24 cellular contexts compared by ENCODE assay signal in the genomic region with DNA sequence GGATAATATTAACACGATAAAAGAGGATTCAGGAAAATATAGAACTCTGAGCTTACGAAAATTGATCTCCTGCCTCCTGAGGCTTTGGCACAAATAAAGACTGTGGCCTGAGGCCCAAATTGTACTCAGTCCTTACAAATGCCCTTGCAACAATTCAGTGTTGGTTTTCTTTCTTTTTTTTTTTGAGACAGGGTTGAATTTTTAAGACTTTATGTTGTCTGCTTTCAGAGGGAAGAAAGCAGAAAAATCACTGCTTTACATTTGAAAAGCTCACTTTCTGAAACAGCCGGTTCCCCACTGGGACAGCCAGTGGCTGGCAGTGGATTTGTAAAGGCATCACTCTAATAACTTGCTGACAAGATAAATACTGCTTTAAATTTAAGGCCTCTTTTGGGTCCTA.
"Had no signal": no experiment of that assay in that cellular context is flagged by ENCODE, and none has a peak within 500 bp of the region (broad histone marks: within the 10 kb centered on the region; RNA-seq: fewer than 3 reads in every experiment).

No MANE protein-coding gene starts in this region.

- H3K27me3 Mint-ChIP-seq: activated B cell treated with CpG ODN at 0.5 μM for 24 hours; activated CD4-positive, alpha-beta memory T cell treated with anti-CD3 and anti-CD28 coated beads, Interleukin-2, amount 10 ng/mL, durations not matched to agents 7 days and 5 days; activated CD8-positive, alpha-beta memory T cell treated with anti-CD3 and anti-CD28 coated beads, Interleukin-2, amount 10 ng/mL, durations not matched to agents 7 days and 5 days; activated T-helper 17 cell treated with anti-CD3 and anti-CD28 coated beads, Interleukin-2, amount 50 U/mL, for 72 hours; progenitor cell of endocrine pancreas had no signal

- ATAC-seq: activated CD8-positive, alpha-beta memory T cell treated with anti-CD3 and anti-CD28 coated beads, Interleukin-2, amount 10 ng/mL, durations not matched to agents 7 days and 5 days; activated T-helper 17 cell treated with anti-CD3 and anti-CD28 coated beads, Interleukin-2, amount 50 U/mL, for 72 hours; body of pancreas; gastroesophageal sphincter; heart left ventricle; left cardiac atrium; naive thymus-derived CD8-positive, alpha-beta T cell; stimulated activated naive CD8-positive, alpha-beta T cell treated with anti-CD3 and anti-CD28 coated beads, Interleukin-15, Interleukin-2, amounts not matched to agents 100 U/mL and 50 U/mL, for 24 hours; T-cell had no signal

- H3K9me3 Mint-ChIP-seq: activated B cell treated with CpG ODN at 0.5 μM for 24 hours; activated CD4-positive, alpha-beta memory T cell treated with anti-CD3 and anti-CD28 coated beads, Interleukin-2, amount 10 ng/mL, durations not matched to agents 7 days and 5 days; activated naive CD8-positive, alpha-beta T cell treated with anti-CD3 and anti-CD28 coated beads, Interleukin-2, amount 10 ng/mL, durations not matched to agents 7 days and 5 days; activated T-helper 17 cell treated with anti-CD3 and anti-CD28 coated beads, Interleukin-2, amount 50 U/mL, for 72 hours; naive thymus-derived CD8-positive, alpha-beta T cell; T-cell had no signal

- H3K27ac Mint-ChIP-seq: activated B cell treated with CpG ODN at 0.5 μM for 24 hours; activated CD4-positive, alpha-beta memory T cell treated with anti-CD3 and anti-CD28 coated beads, Interleukin-2, amount 10 ng/mL, durations not matched to agents 7 days and 5 days; activated CD8-positive, alpha-beta memory T cell treated with anti-CD3 and anti-CD28 coated beads, Interleukin-2, amount 10 ng/mL, durations not matched to agents 7 days and 5 days; activated naive CD8-positive, alpha-beta T cell treated with anti-CD3 and anti-CD28 coated beads, Interleukin-2, amount 10 ng/mL, durations not matched to agents 7 days and 5 days; activated T-helper 17 cell treated with anti-CD3 and anti-CD28 coated beads, Interleukin-2, amount 50 U/mL, for 72 hours; naive thymus-derived CD8-positive, alpha-beta T cell; progenitor cell of endocrine pancreas; T-cell had no signal

- H3K36me3 Mint-ChIP-seq: activated CD8-positive, alpha-beta memory T cell treated with anti-CD3 and anti-CD28 coated beads, Interleukin-2, amount 10 ng/mL, durations not matched to agents 7 days and 5 days; activated naive CD8-positive, alpha-beta T cell treated with anti-CD3 and anti-CD28 coated beads, Interleukin-2, amount 10 ng/mL, durations not matched to agents 7 days and 5 days; naive thymus-derived CD8-positive, alpha-beta T cell; T-cell had no signal

- H3K36me3 ChIP-seq: esophagus muscularis mucosa, gastroesophageal sphincter, heart left ventricle, right atrium auricular region, tibial nerve, vagina had no signal

- H3K4me3 Mint-ChIP-seq: activated B cell treated with CpG ODN at 0.5 μM for 24 hours; activated CD4-positive, alpha-beta memory T cell treated with anti-CD3 and anti-CD28 coated beads, Interleukin-2, amount 10 ng/mL, durations not matched to agents 7 days and 5 days; activated CD8-positive, alpha-beta memory T cell treated with anti-CD3 and anti-CD28 coated beads, Interleukin-2, amount 10 ng/mL, durations not matched to agents 7 days and 5 days; activated naive CD8-positive, alpha-beta T cell treated with anti-CD3 and anti-CD28 coated beads, Interleukin-2, amount 10 ng/mL, durations not matched to agents 7 days and 5 days; activated T-helper 17 cell treated with anti-CD3 and anti-CD28 coated beads, Interleukin-2, amount 50 U/mL, for 72 hours; naive thymus-derived CD8-positive, alpha-beta T cell; T-cell had no signal

- H3K27me3 ChIP-seq: body of pancreas, esophagus muscularis mucosa, gastroesophageal sphincter, heart left ventricle, right atrium auricular region, tibial nerve, vagina had no signal

- H3K4me3 ChIP-seq: body of pancreas, esophagus muscularis mucosa, gastroesophageal sphincter, heart left ventricle, right atrium auricular region, tibial nerve, vagina had no signal

- H3K9me3 ChIP-seq: body of pancreas, esophagus muscularis mucosa, gastroesophageal sphincter, heart left ventricle, right atrium auricular region, tibial nerve, vagina had no signal

- H3K4me1 Mint-ChIP-seq: activated B cell treated with CpG ODN at 0.5 μM for 24 hours; activated CD4-positive, alpha-beta memory T cell treated with anti-CD3 and anti-CD28 coated beads, Interleukin-2, amount 10 ng/mL, durations not matched to agents 7 days and 5 days; activated CD8-positive, alpha-beta memory T cell treated with anti-CD3 and anti-CD28 coated beads, Interleukin-2, amount 10 ng/mL, durations not matched to agents 7 days and 5 days; activated naive CD8-positive, alpha-beta T cell treated with anti-CD3 and anti-CD28 coated beads, Interleukin-2, amount 10 ng/mL, durations not matched to agents 7 days and 5 days; activated T-helper 17 cell treated with anti-CD3 and anti-CD28 coated beads, Interleukin-2, amount 50 U/mL, for 72 hours; naive thymus-derived CD8-positive, alpha-beta T cell; T-cell had no signal

- DNase-seq: activated B cell treated with CpG ODN at 0.5 μM for 24 hours; activated CD4-positive, alpha-beta memory T cell treated with anti-CD3 and anti-CD28 coated beads, Interleukin-2, amount 10 ng/mL, durations not matched to agents 7 days and 5 days; activated CD4-positive, alpha-beta T cell treated with anti-CD3 and anti-CD28 coated beads for 4 hours; activated CD8-positive, alpha-beta memory T cell treated with anti-CD3 and anti-CD28 coated beads, Interleukin-2, amount 10 ng/mL, durations not matched to agents 7 days and 5 days; activated naive CD4-positive, alpha-beta T cell; activated naive CD8-positive, alpha-beta T cell treated with anti-CD3 and anti-CD28 coated beads, Interleukin-2, amount 10 ng/mL, durations not matched to agents 7 days and 5 days; body of pancreas; cortex of kidney; effector CD8-positive, alpha-beta T cell; heart left ventricle; left cardiac atrium; mesendoderm; naive thymus-derived CD8-positive, alpha-beta T cell; stimulated activated CD4-positive, alpha-beta T cell treated with anti-CD3 and anti-CD28 coated beads, Interleukin-2, amount 100 ng/mL, for 24 hours; stimulated activated naive CD8-positive, alpha-beta T cell treated with anti-CD3 and anti-CD28 coated beads, Interleukin-15, Interleukin-2, amounts not matched to agents 100 U/mL and 50 U/mL, for 24 hours; substantia nigra; T-cell had no signal

- H3K27ac ChIP-seq: body of pancreas, esophagus muscularis mucosa, gastroesophageal sphincter, heart left ventricle, right atrium auricular region, vagina had no signal

- H3K4me1 ChIP-seq: body of pancreas, esophagus muscularis mucosa, gastroesophageal sphincter, heart left ventricle, right atrium auricular region, vagina had no signal
